ENCODE assay signal across 21 cellular contexts in the genomic region with DNA sequence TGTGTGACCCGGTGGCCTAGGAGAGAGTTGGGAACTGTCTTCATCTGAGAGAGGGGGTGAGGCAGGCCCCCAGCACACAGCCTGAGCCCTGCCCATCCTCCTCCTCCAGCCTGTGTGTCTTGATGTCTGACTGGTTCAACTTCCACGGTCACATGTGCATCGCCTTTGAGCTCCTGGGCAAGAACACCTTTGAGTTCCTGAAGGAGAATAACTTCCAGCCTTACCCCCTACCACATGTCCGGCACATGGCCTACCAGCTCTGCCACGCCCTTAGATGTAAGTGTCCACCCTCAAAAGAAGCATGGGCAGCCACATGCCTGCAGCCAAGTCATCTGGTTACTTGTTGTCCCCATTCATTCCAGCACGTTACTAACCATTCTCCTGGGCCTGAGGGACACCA. TPM values are rescaled to one million over a fixed set of nuclear protein-coding genes. Genes with fewer than 3 reads are reported as not detected.
DNase-seq lines count a peak whose midpoint lies in the region; ATAC-seq and TF ChIP-seq lines count a peak whose summit lies in the region.
"Had no signal": no experiment of that assay in that cellular context is flagged by ENCODE, and none has a peak within 500 bp of the region (broad histone marks: within the 10 kb centered on the region; RNA-seq: fewer than 3 reads in every experiment).

No MANE protein-coding gene starts in this region.

- peaks cover 24% of the 10 kb centered on the region for H3K4me1 Mint-ChIP-seq in activated T-cell treated with anti-CD3 and anti-CD28 coated beads, Interleukin-2, amount 50 U/mL, for 24 hours (ENCODE audit: low read depth)
- H3K4me1 Mint-ChIP-seq in activated naive CD8-positive, alpha-beta T cell (ENCODE audit: low read depth): peaks cover 48% of the 10 kb centered on the region
- peaks cover 9% of the 10 kb centered on the region for H3K4me1 Mint-ChIP-seq in neural crest cell

- H3K36me3 Mint-ChIP-seq in activated T-cell treated with anti-CD3 and anti-CD28 coated beads, Interleukin-2, amount 50 U/mL, for 24 hours (ENCODE audit: low read depth): peaks cover 100% of the 10 kb centered on the region
- peaks cover 5% of the 10 kb centered on the region for H3K36me3 Mint-ChIP-seq in activated naive CD8-positive, alpha-beta T cell
- peaks cover 18% of the 10 kb centered on the region for H3K36me3 Mint-ChIP-seq in neural crest cell (ENCODE audit: low read depth)

- no peaks in the 10 kb centered on the region for H3K27me3 Mint-ChIP-seq in activated T-cell treated with anti-CD3 and anti-CD28 coated beads, Interleukin-2, amount 50 U/mL, for 24 hours
- no peaks in the 10 kb centered on the region for H3K27me3 Mint-ChIP-seq in activated naive CD8-positive, alpha-beta T cell
- peaks cover 7% of the 10 kb centered on the region for H3K27me3 Mint-ChIP-seq in neural crest cell (ENCODE audit: low read depth)
- H3K27me3 Mint-ChIP-seq: stimulated activated naive CD8-positive, alpha-beta T cell treated with anti-CD3 and anti-CD28 coated beads, Interleukin-15, amount 100 ng/mL, for 72 hours had no signal

- ATAC-seq in HG03432 (IDR thresholded peaks at IDR 0.05; ENCODE audit: unreplicated experiment) (no peak), GM21825 (IDR thresholded peaks at IDR 0.05; ENCODE audit: unreplicated experiment) (no peak)
- ATAC-seq: activated T-cell treated with anti-CD3 and anti-CD28 coated beads, Interleukin-2, amount 50 U/mL, for 4 hours; gastrocnemius medialis; GM23338; sciatic nerve; stimulated activated naive CD8-positive, alpha-beta T cell treated with anti-CD3 and anti-CD28 coated beads, Interleukin-15, amount 100 ng/mL, for 72 hours had no signal

- no peak overlapping the region for H3K4me3 Mint-ChIP-seq in activated T-cell treated with anti-CD3 and anti-CD28 coated beads, Interleukin-2, amount 50 U/mL, for 24 hours
- no peak overlapping the region for H3K4me3 Mint-ChIP-seq in activated naive CD8-positive, alpha-beta T cell
- peak overlapping the region; percentile 46 for H3K4me3 Mint-ChIP-seq in neural crest cell
- H3K4me3 Mint-ChIP-seq: activated T-cell treated with anti-CD3 and anti-CD28 coated beads, Interleukin-2, amount 50 U/mL, for 4 hours; CD8-positive, alpha-beta memory T cell; GM23338; stimulated activated naive CD8-positive, alpha-beta T cell treated with anti-CD3 and anti-CD28 coated beads, Interleukin-15, amount 100 ng/mL, for 72 hours had no signal

- no peak for TF ChIP-seq CTCF in neural crest cell (conservative IDR thresholded peaks at IDR 0.05)

- no peaks in the 10 kb centered on the region for H3K9me3 Mint-ChIP-seq in activated T-cell treated with anti-CD3 and anti-CD28 coated beads, Interleukin-2, amount 50 U/mL, for 24 hours
- H3K9me3 Mint-ChIP-seq in activated naive CD8-positive, alpha-beta T cell (ENCODE audit: low read depth): no peaks in the 10 kb centered on the region
- H3K9me3 Mint-ChIP-seq in neural crest cell: no peaks in the 10 kb centered on the region
- H3K9me3 Mint-ChIP-seq: activated T-cell treated with anti-CD3 and anti-CD28 coated beads, Interleukin-2, amount 50 U/mL, for 4 hours; CD8-positive, alpha-beta memory T cell; GM23338; stimulated activated naive CD8-positive, alpha-beta T cell treated with anti-CD3 and anti-CD28 coated beads, Interleukin-15, amount 100 ng/mL, for 72 hours had no signal

- peak overlapping the region; percentile 82 for H3K27ac Mint-ChIP-seq in activated T-cell treated with anti-CD3 and anti-CD28 coated beads, Interleukin-2, amount 50 U/mL, for 24 hours
- H3K27ac Mint-ChIP-seq in activated naive CD8-positive, alpha-beta T cell: peak overlapping the region; percentile 88
- H3K27ac Mint-ChIP-seq in neural crest cell (ENCODE audit: unreplicated experiment): no peak overlapping the region
- H3K27ac Mint-ChIP-seq: GM23338 had no signal

- DNase-seq in activated T-cell treated with anti-CD3 and anti-CD28 coated beads, Interleukin-2, amount 50 U/mL, for 24 hours: no peak
- DNase-seq in activated T-cell treated with anti-CD3 and anti-CD28 coated beads for 4 hours: no peak
- DNase-seq in HuH-7.5 (ENCODE audit: low spot score): peak; percentile 6
- DNase-seq in neural crest cell (ENCODE audit: low read depth, low spot score): no peak
- DNase-seq in stimulated activated CD4-positive, alpha-beta T cell treated with anti-CD3 and anti-CD28 coated beads, Interleukin-2, amount 100 ng/mL, for 48 hours: no peak
- DNase-seq: activated CD4-positive, alpha-beta T cell treated with anti-CD3 and anti-CD28 coated beads for 1 hour; activated T-cell treated with anti-CD3 and anti-CD28 coated beads, Interleukin-2, amount 50 U/mL, for 4 hours; DMS 273 treated with DMSO at 0.1 percent for 48 hours; gastrocnemius medialis; NCI-H1105; NCI-H2029; NCI-H524 treated with DMSO at 0.1 percent for 48 hours; Peyer's patch; SJCRH30; stimulated activated naive CD8-positive, alpha-beta T cell treated with anti-CD3 and anti-CD28 coated beads, Interleukin-15, amount 100 ng/mL, for 72 hours had no signal

RNA-seq across cellular contexts. Expression of a gene that starts 10.1 kb away (rescaled TPM):
- 79.2 and 88.7 TPM in 2 replicates for total RNA-seq in neural crest cell
